Comparison of ENCODE assay signal across 1 cellular context in the genomic region with DNA sequence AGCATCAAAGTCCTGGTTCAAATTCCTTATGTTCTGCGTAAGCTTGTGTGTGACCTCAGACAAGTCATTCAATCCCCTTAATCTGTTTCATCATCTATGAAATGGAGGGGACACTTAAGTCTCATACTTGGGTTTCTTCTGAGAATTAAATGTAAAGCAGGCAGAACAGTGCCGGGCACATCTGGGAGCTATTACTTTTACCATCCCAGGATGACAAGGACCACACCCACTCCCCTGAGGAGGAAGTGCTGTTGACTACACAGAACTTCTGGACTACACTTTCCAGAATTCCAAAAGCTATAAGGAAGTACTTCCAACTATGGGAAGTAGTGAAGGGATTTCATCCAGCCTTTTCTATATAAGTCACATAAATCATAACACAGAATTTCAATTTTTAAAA.
TF ChIP-seq lines count a peak whose summit lies in the region.

No MANE protein-coding gene starts in this region.

TF ChIP-seq in SK-N-SH, 30 proteins besides CTCF, POLR2A, EP300 and RAD21 (continued from another document):
- TF ChIP-seq, protein P1, sequence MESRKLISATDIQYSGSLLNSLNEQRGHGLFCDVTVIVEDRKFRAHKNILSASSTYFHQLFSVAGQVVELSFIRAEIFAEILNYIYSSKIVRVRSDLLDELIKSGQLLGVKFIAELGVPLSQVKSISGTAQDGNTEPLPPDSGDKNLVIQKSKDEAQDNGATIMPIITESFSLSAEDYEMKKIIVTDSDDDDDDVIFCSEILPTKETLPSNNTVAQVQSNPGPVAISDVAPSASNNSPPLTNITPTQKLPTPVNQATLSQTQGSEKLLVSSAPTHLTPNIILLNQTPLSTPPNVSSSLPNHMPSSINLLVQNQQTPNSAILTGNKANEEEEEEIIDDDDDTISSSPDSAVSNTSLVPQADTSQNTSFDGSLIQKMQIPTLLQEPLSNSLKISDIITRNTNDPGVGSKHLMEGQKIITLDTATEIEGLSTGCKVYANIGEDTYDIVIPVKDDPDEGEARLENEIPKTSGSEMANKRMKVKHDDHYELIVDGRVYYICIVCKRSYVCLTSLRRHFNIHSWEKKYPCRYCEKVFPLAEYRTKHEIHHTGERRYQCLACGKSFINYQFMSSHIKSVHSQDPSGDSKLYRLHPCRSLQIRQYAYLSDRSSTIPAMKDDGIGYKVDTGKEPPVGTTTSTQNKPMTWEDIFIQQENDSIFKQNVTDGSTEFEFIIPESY (IDR thresholded peaks at IDR 0.05; ENCODE audit: borderline replicate concordance, low read depth), result no peak
